Comparison of ENCODE assay signal across 1 cellular context in genomic region chr1:168225476-168226190, GRCh38.
TF ChIP-seq lines count a peak whose summit lies in the region.

TSS of gene SFT2D2 (plus strand) at chr1:168226004. CDS start at chr1:168226080, 76 bp downstream.

TF ChIP-seq in HepG2, 621 proteins besides CTCF, POLR2A, EP300 and RAD21 (continued from another document and continues in another):
- TF ChIP-seq ZBED4 (CRISPR knock-in tag; IDR thresholded peaks at IDR 0.05; ENCODE audit: borderline replicate concordance) (peak; percentile 57; the same call in 1 of the 2 replicates), ZNF576 (CRISPR knock-in tag; IDR thresholded peaks at IDR 0.05) (no peak), HBP1 (CRISPR knock-in tag; IDR thresholded peaks at IDR 0.05; ENCODE audit: low read depth) (0 out of 2 replicates have a peak, but pooled peaks have one; percentile 21), TBP (CRISPR knock-in tag; IDR thresholded peaks at IDR 0.05) (no peak), ZBTB7B (CRISPR knock-in tag; IDR thresholded peaks at IDR 0.05) (peak; percentile 93), ZBTB3 (CRISPR knock-in tag; IDR thresholded peaks at IDR 0.05; ENCODE audit: borderline replicate concordance, low read depth) (no peak), ZNF543 (CRISPR knock-in tag; IDR thresholded peaks at IDR 0.05) (peak; percentile 95), AFF4 (CRISPR knock-in tag; IDR thresholded peaks at IDR 0.05) (no peak), NFIB (CRISPR knock-in tag; IDR thresholded peaks at IDR 0.05; ENCODE audit: borderline replicate concordance) (no peak), ZNF709 (CRISPR knock-in tag; IDR thresholded peaks at IDR 0.05) (peak; percentile 76), SIN3B (IDR thresholded peaks at IDR 0.05; ENCODE audit: low read length) (no peak), STAT5B (CRISPR knock-in tag; IDR thresholded peaks at IDR 0.05) (no peak), NR2C2 (CRISPR knock-in tag; IDR thresholded peaks at IDR 0.05; ENCODE audit: borderline replicate concordance) (peak; percentile 79), GLMP (CRISPR knock-in tag; IDR thresholded peaks at IDR 0.05; ENCODE audit: borderline replicate concordance) (no peak), MYNN (CRISPR knock-in tag; IDR thresholded peaks at IDR 0.05; ENCODE audit: low read depth) (no peak), ZMYM3 (CRISPR knock-in tag; IDR thresholded peaks at IDR 0.05) (peak; percentile 73), AKAP8 (CRISPR knock-in tag; IDR thresholded peaks at IDR 0.05) (no peak), SP140L (CRISPR knock-in tag; IDR thresholded peaks at IDR 0.05; ENCODE audit: borderline replicate concordance) (no peak), MTERF4 (CRISPR knock-in tag; IDR thresholded peaks at IDR 0.05) (0 out of 2 replicates have a peak, but pooled peaks have one; percentile 40), ZNF773 (CRISPR knock-in tag; IDR thresholded peaks at IDR 0.05; ENCODE audit: borderline replicate concordance) (peak; percentile 83), ZNF407 (CRISPR knock-in tag; IDR thresholded peaks at IDR 0.05; ENCODE audit: not compliant biosample characterization) (peak; percentile 81), MAFG (CRISPR knock-in tag; IDR thresholded peaks at IDR 0.05) (no peak), PATZ1 (CRISPR knock-in tag; IDR thresholded peaks at IDR 0.05) (peak; percentile 85), ZNF224 (CRISPR knock-in tag; IDR thresholded peaks at IDR 0.05) (no peak), TRIM24 (CRISPR knock-in tag; IDR thresholded peaks at IDR 0.05) (no peak), PITX1 (CRISPR knock-in tag; IDR thresholded peaks at IDR 0.05) (no peak), NFE2 (CRISPR knock-in tag; IDR thresholded peaks at IDR 0.05) (0 out of 2 replicates have a peak, but pooled peaks have one; percentile 8), CSRNP1 (CRISPR knock-in tag; IDR thresholded peaks at IDR 0.05) (no peak), ZNF441 (CRISPR knock-in tag; IDR thresholded peaks at IDR 0.05; ENCODE audit: borderline replicate concordance) (peak; percentile 91)
